Comparison of ENCODE assay signal across 8 cellular contexts in the genomic region with DNA sequence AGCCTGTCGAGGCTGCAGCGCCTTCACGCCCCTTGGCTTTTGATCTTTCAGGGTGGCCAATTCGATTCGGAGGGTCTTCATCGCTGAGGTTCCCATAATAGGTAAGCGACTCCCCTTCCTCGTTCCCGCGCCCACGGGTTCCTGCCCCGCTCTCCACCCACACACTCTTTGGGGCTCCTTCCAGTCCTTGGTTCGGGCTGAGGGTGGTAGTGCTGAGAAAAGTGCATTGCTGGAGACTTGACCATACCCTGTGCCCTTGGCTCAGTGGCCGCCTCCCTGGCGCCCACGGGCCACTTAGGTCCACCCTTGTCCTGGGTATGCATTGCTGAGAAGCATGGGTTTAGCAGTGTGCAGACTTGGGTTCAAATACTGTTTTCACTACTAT. TPM values are rescaled to one million over a fixed set of nuclear protein-coding genes. Genes with fewer than 3 reads are reported as not detected.
A peak's percentile ranks its signal among the peaks of the same experiment; 100 is the strongest.
DNase-seq lines count a peak whose midpoint lies in the region; ATAC-seq, FAIRE-seq and TF ChIP-seq lines count a peak whose summit lies in the region.

No MANE protein-coding gene starts in this region.

- no peak for DNase-seq in central memory CD8-positive, alpha-beta T cell (ENCODE audit: low spot score in 2 of 2)
- DNase-seq in HTR-8/SVneo (ENCODE audit: insufficient read length, low spot score) (no peak), NOMO-1 (lab: John Stamatoyannopoulos, UW; ENCODE audit: unreplicated experiment in 2 of 2) (no peak)
- DNase-seq in activated CD4-positive, alpha-beta T cell treated with anti-CD3 and anti-CD28 coated beads for 48 hours = no peak

- H3K36me3 Mint-ChIP-seq in central memory CD8-positive, alpha-beta T cell (ENCODE audit: insufficient read depth) = peaks cover 38% of the 10 kb centered on the region

- peak; percentile 15 for ATAC-seq in central memory CD8-positive, alpha-beta T cell (replicated peaks; ENCODE audit: extremely low read depth, poor library complexity, severe bottlenecking)
- no peak for ATAC-seq in GM19455 (IDR thresholded peaks at IDR 0.05; ENCODE audit: unreplicated experiment)

- H3K9me3 Mint-ChIP-seq in central memory CD8-positive, alpha-beta T cell = no peaks in the 10 kb centered on the region

- no peaks in the 10 kb centered on the region for H3K27me3 Mint-ChIP-seq in central memory CD8-positive, alpha-beta T cell

- H3K4me3 ChIP-seq in DOHH2 (ENCODE audit: low read length) = peak overlapping the region; percentile 95
- peak overlapping the region; percentile 66 for H3K4me3 ChIP-seq in mononuclear cell (ENCODE audit: low read length)

- TF ChIP-seq EP300 in Ishikawa (IDR thresholded peaks at IDR 0.05; ENCODE audit: borderline replicate concordance) = no peak

- no peak overlapping the region for H3K27ac ChIP-seq in DOHH2 (ENCODE audit: low read depth, low read length)

- TF ChIP-seq RAD21 in Ishikawa (IDR thresholded peaks at IDR 0.05; ENCODE audit: low read depth) = no peak

- H3K9me2 ChIP-seq in DOHH2 (replicated peaks; ENCODE audit: control insufficient read depth, low read length) = no peaks in the 10 kb centered on the region

- TF ChIP-seq CTCF in DOHH2 (IDR thresholded peaks at IDR 0.05; ENCODE audit: low read depth, low read length, poor library complexity, severe bottlenecking) = no peak

- peaks cover 4% of the 10 kb centered on the region for H3F3A ChIP-seq in DOHH2 (ENCODE audit: control insufficient read depth, insufficient read depth)

- FAIRE-seq in HTR-8/SVneo (lab: Jason Lieb, UNC) = no peak

- H3K4me1 ChIP-seq in DOHH2 (ENCODE audit: control insufficient read depth, low read length) (peaks cover 8% of the 10 kb centered on the region), mononuclear cell (ENCODE audit: insufficient read depth, low read length) (peaks cover 20% of the 10 kb centered on the region)

- H3K4me2 ChIP-seq in DOHH2 (ENCODE audit: low read length) = peak overlapping the region; percentile 94

- H4K20me1 ChIP-seq in DOHH2 (ENCODE audit: control insufficient read depth, insufficient read depth, low read depth, low read length) = no peaks in the 10 kb centered on the region

- no peaks in the 10 kb centered on the region for H3K9me3 ChIP-seq in DOHH2 (ENCODE audit: control insufficient read depth, insufficient read depth, low read length)
- H3K9me3 ChIP-seq in mononuclear cell (ENCODE audit: low read depth, low read length) = no peaks in the 10 kb centered on the region

- H3K36me3 ChIP-seq in DOHH2 (ENCODE audit: control insufficient read depth, low read length) = peaks cover 68% of the 10 kb centered on the region

- H3K27ac Mint-ChIP-seq in central memory CD8-positive, alpha-beta T cell (ENCODE audit: low read depth) = peak overlapping the region; percentile 98

- H3K4me3 Mint-ChIP-seq in central memory CD8-positive, alpha-beta T cell = peak overlapping the region; percentile 97

- H3K4me1 Mint-ChIP-seq in central memory CD8-positive, alpha-beta T cell = peaks cover 30% of the 10 kb centered on the region

- peaks cover 22% of the 10 kb centered on the region for H3K79me2 ChIP-seq in DOHH2 (ENCODE audit: control insufficient read depth, low read length)

- H3K27me3 ChIP-seq in DOHH2 (ENCODE audit: control insufficient read depth, low read length) (no peaks in the 10 kb centered on the region), mononuclear cell (ENCODE audit: insufficient read depth, low read length) (no peaks in the 10 kb centered on the region)

TF ChIP-seq in Ishikawa, 13 proteins besides CTCF, POLR2A, EP300 and RAD21:
- TF ChIP-seq TCF12 (IDR thresholded peaks at IDR 0.05; ENCODE audit: low read depth) (0 out of 2 replicates have a peak, but pooled peaks have one; percentile 3), NFIC (IDR thresholded peaks at IDR 0.05) (no peak)

RNA-seq across cellular contexts. Expression of a gene that starts 0.5 kb away (rescaled TPM):
- total RNA-seq in mononuclear cell = 103 TPM

RNA-seq across cellular contexts. Expression of a gene that starts 15.7 kb away (rescaled TPM):
- total RNA-seq in mononuclear cell = 5.6 TPM

RNA-seq across cellular contexts. Expression of a gene that starts 15.8 kb away (rescaled TPM):
- total RNA-seq in mononuclear cell = 30.6 TPM

RNA-seq across cellular contexts. Expression of a gene that starts 23.3 kb away (rescaled TPM):
- total RNA-seq in mononuclear cell = 0.94 TPM

RNA-seq across cellular contexts. Expression of a gene that starts 58.4 kb away (rescaled TPM):
- total RNA-seq in mononuclear cell = not detected
